Comparison of ENCODE assay signal across 21 cellular contexts in the genomic region with DNA sequence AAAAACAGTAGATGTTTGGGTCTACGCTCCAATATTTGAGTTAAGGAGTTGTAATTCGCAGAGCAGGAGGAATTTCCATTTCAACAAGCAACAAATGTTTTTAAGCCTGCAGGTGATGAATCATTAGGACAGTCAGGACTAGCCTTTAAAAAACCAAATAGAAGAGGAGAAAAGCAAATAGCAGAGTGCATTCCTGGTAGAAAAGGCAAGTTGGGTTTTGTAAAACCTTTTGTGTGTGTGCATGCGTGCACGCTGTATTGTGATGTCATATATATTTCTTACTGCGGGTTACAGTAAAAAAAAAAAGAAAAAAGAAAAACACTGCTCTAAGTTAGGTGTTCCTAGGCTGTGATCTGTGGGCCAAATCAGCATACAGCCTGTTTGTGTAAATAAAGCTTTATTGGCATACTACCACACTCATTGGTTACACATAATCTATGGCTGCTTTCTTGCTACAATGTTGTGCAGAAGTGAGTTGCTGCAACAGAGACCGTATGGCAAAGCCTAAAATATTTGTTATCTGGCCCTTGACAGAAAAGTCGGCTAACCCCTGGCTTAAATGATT.
A peak's percentile ranks its signal among the peaks of the same experiment; 100 is the strongest.
DNase-seq lines count a peak whose midpoint lies in the region; ATAC-seq, FAIRE-seq and TF ChIP-seq lines count a peak whose summit lies in the region.
"Had no signal": no experiment of that assay in that cellular context is flagged by ENCODE, and none has a peak within 500 bp of the region (broad histone marks: within the 10 kb centered on the region; RNA-seq: fewer than 3 reads in every experiment).

No MANE protein-coding gene starts in this region.

- no peak overlapping the region for H3K9ac ChIP-seq in endothelial cell of umbilical vein (replicated peaks; ENCODE audit: extremely low read depth, insufficient read depth, low read length)

- CTCF ChIA-PET in endothelial cell of umbilical vein (lab: Charles Lee) = interaction anchor here (1.4 kb wide), 1 partner anchor 113 kb away, joined by 4 read pairs; no protein-coding TSS in a partner anchor

- no peak for FAIRE-seq in endothelial cell of umbilical vein (lab: Jason Lieb, UNC)
- FAIRE-seq in GM19239 (lab: Jason Lieb, UNC) = no peak

- H3K4me1 Mint-ChIP-seq in mesothelial cell of epicardium = peaks cover 24% of the 10 kb centered on the region
- H3K4me1 Mint-ChIP-seq: activated T-helper 17 cell treated with anti-CD3 and anti-CD28 coated beads, Interleukin-2, amount 50 U/mL, for 72 hours; CD4-positive, CD25-positive, alpha-beta regulatory T cell had no signal

- TF ChIP-seq CTCF in endothelial cell of umbilical vein (IDR thresholded peaks at IDR 0.05; ENCODE audit: extremely low read depth in 1 of 2, insufficient read depth in 1 of 2, low read depth in 1 of 2, low read length in 2 of 2) (no peak), mesothelial cell of epicardium (IDR thresholded peaks at IDR 0.05; ENCODE audit: unreplicated experiment) (no peak)

- no peaks in the 10 kb centered on the region for H4K20me1 ChIP-seq in endothelial cell of umbilical vein (replicated peaks; ENCODE audit: control insufficient read depth, extremely low read depth, insufficient read depth, low read length)

- ATAC-seq in HG03457 (IDR thresholded peaks at IDR 0.05; ENCODE audit: unreplicated experiment) = no peak
- ATAC-seq: activated T-helper 17 cell treated with anti-CD3 and anti-CD28 coated beads, Interleukin-2, amount 50 U/mL, for 72 hours; left colon; upper lobe of right lung had no signal

- H3K79me2 ChIP-seq in endothelial cell of umbilical vein (ENCODE audit: control insufficient read depth, insufficient read depth, low read length) = no peaks in the 10 kb centered on the region

- DNase-seq in ELF-1 (ENCODE audit: low read depth, low spot score) (peak; percentile 8), SJCRH30 (peak; percentile 10 to 43), endothelial cell of umbilical vein (ENCODE audit: low read depth, low spot score) (no peak), mesothelial cell of epicardium (ENCODE audit: low spot score in 2 of 2, unreplicated experiment in 2 of 2) (no peak), RPMI8226 (no peak), AML-193 (lab: John Stamatoyannopoulos, UW) (no peak), GM19239 (ENCODE audit: insufficient read length, low spot score) (no peak)
- DNase-seq: activated CD4-positive, alpha-beta T cell treated with anti-CD3 and anti-CD28 coated beads for 1 hour; caudate nucleus; CD4-positive, CD25-positive, alpha-beta regulatory T cell; DMS53; effector memory CD4-positive, alpha-beta T cell; H7; left colon; NCI-H1417 treated with DMSO at 0.1 percent for 48 hours; NCI-H2171 treated with DMSO at 0.1 percent for 48 hours; stimulated activated CD4-positive, alpha-beta T cell treated with anti-CD3 and anti-CD28 coated beads, Interleukin-2, amount 100 ng/mL, for 48 hours; upper lobe of right lung had no signal

- H3K9me3 ChIP-seq in SJCRH30 (replicated peaks) (no peaks in the 10 kb centered on the region), endothelial cell of umbilical vein (replicated peaks; ENCODE audit: control insufficient read depth, insufficient read depth, low read length) (no peaks in the 10 kb centered on the region)
- H3K9me3 ChIP-seq: upper lobe of right lung had no signal

- no TSS peak for BruUV-seq in endothelial cell of umbilical vein (replicated peaks; lab: Mats Ljungman, UMichigan)

- intact Hi-C loops in endothelial cell of umbilical vein (cut with micrococcal nuclease) = loop anchor here (10.0 kb wide), 1 partner anchor 130 kb away; no protein-coding TSS in a partner anchor

- H3K27ac Mint-ChIP-seq in mesothelial cell of epicardium = peak overlapping the region; percentile 73
- H3K27ac Mint-ChIP-seq: activated T-helper 17 cell treated with anti-CD3 and anti-CD28 coated beads, Interleukin-2, amount 50 U/mL, for 72 hours; CD4-positive, CD25-positive, alpha-beta regulatory T cell; T-helper 2 cell treated with Interferon-gamma antibody and Interleukin-4, amounts not matched to agents 5 μg/mL and 100 μg/mL, for 36 hours had no signal

- H3K36me3 ChIP-seq in SJCRH30 = peaks cover 34% of the 10 kb centered on the region
- no peaks in the 10 kb centered on the region for H3K36me3 ChIP-seq in endothelial cell of umbilical vein (ENCODE audit: control insufficient read depth in 2 of 2, extremely low read depth in 1 of 2, insufficient read depth in 2 of 2, low read length in 2 of 2)
- H3K36me3 ChIP-seq: upper lobe of right lung had no signal

- H3K27me3 ChIP-seq in SJCRH30 (no peaks in the 10 kb centered on the region), endothelial cell of umbilical vein (ENCODE audit: control insufficient read depth in 2 of 2, insufficient read depth in 2 of 2, low read length in 2 of 2) (no peaks in the 10 kb centered on the region)
- H3K27me3 ChIP-seq: upper lobe of right lung had no signal

- POLR2A ChIA-PET in endothelial cell of umbilical vein (lab: Charles Lee) = no interaction called here

- H3K27me3 Mint-ChIP-seq in mesothelial cell of epicardium (ENCODE audit: low read depth) = no peaks in the 10 kb centered on the region
- H3K27me3 Mint-ChIP-seq: activated T-helper 17 cell treated with anti-CD3 and anti-CD28 coated beads, Interleukin-2, amount 50 U/mL, for 72 hours had no signal

- peak overlapping the region; percentile 42; the same call in 1 of the 2 replicates for H3K27ac ChIP-seq in SJCRH30
- peak overlapping the region; percentile 97 for H3K27ac ChIP-seq in endothelial cell of umbilical vein (ENCODE audit: insufficient read depth, low read depth, low read length)

- H3K4me3 Mint-ChIP-seq in mesothelial cell of epicardium = no peak overlapping the region
- H3K4me3 Mint-ChIP-seq: activated T-helper 17 cell treated with anti-CD3 and anti-CD28 coated beads, Interleukin-2, amount 50 U/mL, for 72 hours; CD4-positive, CD25-positive, alpha-beta regulatory T cell; T-helper 2 cell treated with Interferon-gamma antibody and Interleukin-4, amounts not matched to agents 5 μg/mL and 100 μg/mL, for 36 hours had no signal

- H3K4me3 ChIP-seq in SJCRH30 (no peak overlapping the region), endothelial cell of umbilical vein (replicated peaks in 1 of 3; ENCODE audit: insufficient read depth in 1 of 3, low read depth in 1 of 3, low read length in 3 of 3) (no peak overlapping the region)
- H3K4me3 ChIP-seq: upper lobe of right lung had no signal

- TF ChIP-seq POLR2A in endothelial cell of umbilical vein (IDR thresholded peaks at IDR 0.05; ENCODE audit: low read depth, low read length) = no peak

- H3K36me3 Mint-ChIP-seq in mesothelial cell of epicardium = peaks cover 18% of the 10 kb centered on the region
- H3K36me3 Mint-ChIP-seq: CD4-positive, CD25-positive, alpha-beta regulatory T cell had no signal

- peaks cover 29% of the 10 kb centered on the region for H3K4me1 ChIP-seq in SJCRH30
- H3K4me1 ChIP-seq in endothelial cell of umbilical vein (ENCODE audit: control insufficient read depth, extremely low read depth, insufficient read depth, low read length) = peaks cover 25% of the 10 kb centered on the region

- H2AFZ ChIP-seq in endothelial cell of umbilical vein (ENCODE audit: low read depth, low read length) = no peak overlapping the region

- H3K9me3 Mint-ChIP-seq in mesothelial cell of epicardium = peaks cover 26% of the 10 kb centered on the region
- H3K9me3 Mint-ChIP-seq: activated T-helper 17 cell treated with anti-CD3 and anti-CD28 coated beads, Interleukin-2, amount 50 U/mL, for 72 hours; T-helper 2 cell treated with Interferon-gamma antibody and Interleukin-4, amounts not matched to agents 5 μg/mL and 100 μg/mL, for 36 hours had no signal

- dilution Hi-C loops in endothelial cell of umbilical vein (cut with MboI; ENCODE audit: extremely low pct_ligation_motif_present, low sequenced_read_pairs) = no loop called here

- H3K9me1 ChIP-seq in endothelial cell of umbilical vein (replicated peaks; ENCODE audit: control insufficient read depth, extremely low read depth, insufficient read depth, low read length) = no peaks in the 10 kb centered on the region

- no peak overlapping the region for H3K4me2 ChIP-seq in endothelial cell of umbilical vein (ENCODE audit: insufficient read depth, low read length)

TF ChIP-seq in endothelial cell of umbilical vein, 7 proteins besides CTCF, POLR2A, EP300 and RAD21:
- no peak for TF ChIP-seq POLR2AphosphoS5 (IDR thresholded peaks at IDR 0.05; ENCODE audit: insufficient read depth, low read depth, low read length)
- TF ChIP-seq, protein P1, sequence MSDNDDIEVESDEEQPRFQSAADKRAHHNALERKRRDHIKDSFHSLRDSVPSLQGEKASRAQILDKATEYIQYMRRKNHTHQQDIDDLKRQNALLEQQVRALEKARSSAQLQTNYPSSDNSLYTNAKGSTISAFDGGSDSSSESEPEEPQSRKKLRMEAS (IDR thresholded peaks at IDR 0.05; ENCODE audit: insufficient read depth, insufficient read length) = no peak
- TF ChIP-seq GATA2 (IDR thresholded peaks at IDR 0.05; ENCODE audit: insufficient read depth, insufficient read length, low read depth, low read length) = no peak
- no peak for TF ChIP-seq FOS (IDR thresholded peaks at IDR 0.05; ENCODE audit: borderline replicate concordance, insufficient read depth, low read length)
- TF ChIP-seq MYC (IDR thresholded peaks at IDR 0.05; ENCODE audit: low read depth, low read length) = no peak
- TF ChIP-seq EZH2 (IDR thresholded peaks at IDR 0.05; ENCODE audit: borderline replicate concordance, low read depth, low read length, severe bottlenecking) = no peak
- TF ChIP-seq JUN (IDR thresholded peaks at IDR 0.05; ENCODE audit: borderline replicate concordance, insufficient read depth, insufficient read length, low read depth) = no peak
TF ChIP-seq in endothelial cell of umbilical vein: peak in this region for 0.

Comparison
In these comparisons a context has a peak if more than half of its experiments do, and no peak if none do; other contexts are left out.
1. DNase-seq: peak in ELF-1 (single experiment) and SJCRH30 (2 of 2); none in endothelial cell of umbilical vein (single experiment), mesothelial cell of epicardium (0 of 2), RPMI8226 (single experiment), AML-193 (0 of 2) and GM19239 (single experiment).